8 cellular contexts compared by ENCODE assay signal in the genomic region with DNA sequence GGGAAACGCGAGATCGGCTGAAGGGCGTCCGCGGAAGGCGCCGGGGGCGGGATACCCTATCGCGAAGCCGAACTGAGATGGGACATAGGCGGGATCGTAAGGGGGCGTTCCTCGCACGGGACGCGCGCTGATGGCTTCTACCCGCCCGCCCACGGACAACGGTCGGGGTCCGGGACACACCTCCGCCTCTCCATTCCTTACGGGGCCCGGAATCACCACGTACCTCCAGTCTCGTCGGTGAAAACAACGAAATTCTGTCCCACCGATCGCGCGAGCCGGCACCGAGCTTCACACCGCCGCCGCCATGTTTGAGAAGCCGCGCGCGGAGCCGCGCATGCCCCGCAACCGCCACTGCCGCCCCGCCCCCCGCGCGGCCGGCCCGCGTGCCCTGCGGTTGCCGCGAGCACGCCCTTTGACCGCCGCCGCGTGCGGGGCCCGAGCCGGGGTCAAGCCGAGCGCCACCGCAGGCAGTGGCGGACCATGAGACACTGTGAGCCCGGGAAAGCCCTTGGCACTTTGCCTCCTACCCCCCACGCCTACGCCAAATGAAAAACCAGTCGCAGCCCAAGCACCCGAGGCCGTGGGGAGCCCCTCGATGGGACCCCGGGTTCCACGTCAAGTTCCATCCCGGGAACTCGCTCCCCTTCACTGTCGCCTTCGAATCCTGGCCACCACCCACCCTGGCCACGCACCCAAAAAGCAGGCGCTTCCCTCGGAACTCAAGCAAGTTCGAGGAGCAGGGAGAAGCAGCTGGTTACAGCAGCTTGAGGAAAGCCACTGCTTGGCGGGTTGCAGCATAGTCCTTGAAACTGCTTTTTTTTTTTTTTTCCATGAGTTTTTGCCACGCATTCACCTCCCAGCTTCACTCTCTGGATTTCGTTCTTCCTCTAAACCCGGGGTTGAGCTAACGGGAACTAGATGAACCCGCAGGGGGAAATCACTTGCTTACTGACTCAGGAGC. TPM values are rescaled to one million over a fixed set of nuclear protein-coding genes. Genes with fewer than 3 reads are reported as not detected.
DNase-seq lines count a peak whose midpoint lies in the region; ATAC-seq and TF ChIP-seq lines count a peak whose summit lies in the region.

A gene (minus strand): TSS at position 320 of the 961 bp plus-strand sequence. CDS start 20,617 bp downstream, outside the sequence.

- ATAC-seq in lower lobe of right lung (peak; percentile 71 to 94), HG02623 (IDR thresholded peaks at IDR 0.05; ENCODE audit: unreplicated experiment) (no peak), GM19023 (IDR thresholded peaks at IDR 0.05; ENCODE audit: unreplicated experiment) (no peak)

- DNase-seq in DMS53 treated with DMSO at 0.1 percent for 48 hours (lab: John Stamatoyannopoulos, UW; ENCODE audit: unreplicated experiment) (peak; percentile 13), M059J (ENCODE audit: low read depth) (peak; percentile 32), ecto neural progenitor cell (ENCODE audit: low spot score) (peak; percentile 72), lower lobe of right lung (peak; percentile 46)
- peak; percentile 22 for DNase-seq in activated CD4-positive, alpha-beta T cell treated with anti-CD3 and anti-CD28 coated beads, Interleukin-2, amount 10 ng/mL, durations not matched to agents 7 days and 5 days
- peak; percentile 4 to 19 for DNase-seq in stimulated activated CD8-positive, alpha-beta memory T cell treated with anti-CD3 and anti-CD28 coated beads, Interleukin-15, amount 100 ng/mL, for 48 hours (ENCODE audit: low read depth in 2 of 2)

- POLR2A ChIA-PET in activated CD4-positive, alpha-beta T cell treated with anti-CD3 and anti-CD28 coated beads, Interleukin-2, amount 10 ng/mL, durations not matched to agents 7 days and 5 days (lab: Charles Lee): no interaction called here

- intact Hi-C loops in lower lobe of right lung (cut with DNase I): no loop called here

- H3K4me1 Mint-ChIP-seq in activated CD4-positive, alpha-beta T cell treated with anti-CD3 and anti-CD28 coated beads, Interleukin-2, amount 10 ng/mL, durations not matched to agents 7 days and 5 days: peaks cover 4% of the 10 kb centered on the region

- H3K9me3 ChIP-seq in lower lobe of right lung: no peaks in the 10 kb centered on the region

- no peaks in the 10 kb centered on the region for H3K36me3 ChIP-seq in lower lobe of right lung

- H3K4me3 Mint-ChIP-seq in activated CD4-positive, alpha-beta T cell treated with anti-CD3 and anti-CD28 coated beads, Interleukin-2, amount 10 ng/mL, durations not matched to agents 7 days and 5 days: peak within 1 kb of the TSS; percentile 69

- H3K27me3 ChIP-seq in lower lobe of right lung (ENCODE audit: low read depth): no peaks in the 10 kb centered on the region

- CTCF ChIA-PET in activated CD4-positive, alpha-beta T cell treated with anti-CD3 and anti-CD28 coated beads, Interleukin-2, amount 10 ng/mL, durations not matched to agents 7 days and 5 days (lab: Charles Lee): interaction anchor here (0.6 to 1.4 kb wide), 2 partner anchors 16 to 342 kb away, joined by 4 read pairs; no protein-coding TSS in a partner anchor

- H3K27ac Mint-ChIP-seq in activated CD4-positive, alpha-beta T cell treated with anti-CD3 and anti-CD28 coated beads, Interleukin-2, amount 10 ng/mL, durations not matched to agents 7 days and 5 days: no peak within 1 kb of the TSS

- H3K9me3 Mint-ChIP-seq in activated CD4-positive, alpha-beta T cell treated with anti-CD3 and anti-CD28 coated beads, Interleukin-2, amount 10 ng/mL, durations not matched to agents 7 days and 5 days: no peaks in the 10 kb centered on the region

- no peaks in the 10 kb centered on the region for H3K36me3 Mint-ChIP-seq in activated CD4-positive, alpha-beta T cell treated with anti-CD3 and anti-CD28 coated beads, Interleukin-2, amount 10 ng/mL, durations not matched to agents 7 days and 5 days (ENCODE audit: low read depth)

- no peaks in the 10 kb centered on the region for H3K4me1 ChIP-seq in lower lobe of right lung

- peak within 1 kb of the TSS; percentile 62 for H3K4me3 ChIP-seq in lower lobe of right lung

- H3K27ac ChIP-seq in lower lobe of right lung: no peak within 1 kb of the TSS

- H3K27me3 Mint-ChIP-seq in activated CD4-positive, alpha-beta T cell treated with anti-CD3 and anti-CD28 coated beads, Interleukin-2, amount 10 ng/mL, durations not matched to agents 7 days and 5 days: peaks cover 30% of the 10 kb centered on the region

- TF ChIP-seq CTCF in lower lobe of right lung (IDR thresholded peaks at IDR 0.05): no peak

RNA-seq across cellular contexts. Expression of the gene that starts here (rescaled TPM):
- total RNA-seq in M059J (2014; rRNA removed; shearing (Covaris generic)): 4.0 and 7.3 TPM in 2 replicates
- total RNA-seq in activated CD4-positive, alpha-beta T cell treated with anti-CD3 and anti-CD28 coated beads, Interleukin-2, amount 10 ng/mL, durations not matched to agents 7 days and 5 days: 1 to 10 TPM; 2.4 to 3.5 TPM
- total RNA-seq in lower lobe of right lung: 0.80 TPM

Comparison
In these comparisons a context has a peak if more than half of its experiments do, and no peak if none do; other contexts are left out.
1. Peak in DNase-seq, ATAC-seq and H3K4me3 ChIP-seq in lower lobe of right lung; RNA of the gene not detected or under 1 TPM.
2. DNase-seq: peak in every context shown above with its lines; median percentile 72 in ecto neural progenitor cell; 46 in lower lobe of right lung; 32 in M059J; 22 in activated CD4-positive, alpha-beta T cell treated with anti-CD3 and anti-CD28 coated beads, Interleukin-2, amount 10 ng/mL, durations not matched to agents 7 days and 5 days; 13 in DMS53 treated with DMSO at 0.1 percent for 48 hours; 12 in stimulated activated CD8-positive, alpha-beta memory T cell treated with anti-CD3 and anti-CD28 coated beads, Interleukin-15, amount 100 ng/mL, for 48 hours.